ENCODE assay signal across 8 cellular contexts in the genomic region with DNA sequence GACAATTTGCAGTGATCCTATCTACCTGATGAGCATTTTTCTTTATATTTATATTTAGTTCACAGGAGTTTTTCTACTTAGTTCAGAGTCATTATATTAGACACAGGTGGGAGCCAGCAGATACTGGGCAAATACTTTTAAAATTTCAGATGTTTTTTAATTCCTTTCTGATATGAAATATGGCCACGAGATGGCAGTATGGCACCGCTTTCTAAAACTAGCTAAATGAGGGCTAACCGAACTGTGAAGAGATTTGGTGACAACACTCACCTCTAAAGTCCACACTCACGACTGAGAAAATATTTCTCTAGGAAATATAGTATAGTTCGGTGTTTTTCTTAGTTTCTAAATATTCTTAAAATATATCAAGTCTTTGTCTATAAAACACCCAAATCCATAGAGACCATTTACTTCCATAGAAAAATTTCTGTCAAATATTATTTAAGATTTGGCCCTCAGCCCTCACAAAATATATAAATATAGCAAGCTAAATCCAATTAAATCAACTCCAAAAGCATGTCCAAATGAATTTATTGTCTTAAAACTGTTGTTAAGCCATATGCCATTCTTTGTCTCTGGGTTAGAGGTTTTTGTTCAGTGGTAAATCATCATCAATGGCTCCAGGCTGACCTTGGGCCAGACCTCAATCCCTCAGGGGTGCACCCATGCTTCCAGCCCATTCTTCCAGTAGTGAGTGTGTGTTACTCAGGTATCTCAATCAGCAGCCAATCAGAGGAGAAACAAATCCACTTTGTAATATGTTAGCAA.
DNase-seq lines count a peak whose midpoint lies in the region; ATAC-seq lines count a peak whose summit lies in the region.

No MANE protein-coding gene starts in this region.

- ATAC-seq in GM21360 (IDR thresholded peaks at IDR 0.05; ENCODE audit: unreplicated experiment), result no peak

- peak; percentile 55 for DNase-seq in DMS53 treated with DMSO at 0.1 percent for 48 hours (lab: John Stamatoyannopoulos, UW; ENCODE audit: unreplicated experiment)
- peak; percentile 7 for DNase-seq in KG1 (lab: John Stamatoyannopoulos, UW)
- DNase-seq in SHP77 (lab: John Stamatoyannopoulos, UW), result peak; percentile 21 to 28
- peak; percentile 35 for DNase-seq in activated T-helper 9 cell treated with anti-CD3 and anti-CD28 coated beads, Interleukin-2, amount 50 U/mL, for 16 hours (ENCODE audit: low read depth)
- DNase-seq in foreskin melanocyte, result peak; percentile 45
- peak; percentile 2 for DNase-seq in pulmonary artery endothelial cell (ENCODE audit: low read depth, low spot score)
- no peak for DNase-seq in occipital lobe (lab: John Stamatoyannopoulos, UW)
